In the genomic region with DNA sequence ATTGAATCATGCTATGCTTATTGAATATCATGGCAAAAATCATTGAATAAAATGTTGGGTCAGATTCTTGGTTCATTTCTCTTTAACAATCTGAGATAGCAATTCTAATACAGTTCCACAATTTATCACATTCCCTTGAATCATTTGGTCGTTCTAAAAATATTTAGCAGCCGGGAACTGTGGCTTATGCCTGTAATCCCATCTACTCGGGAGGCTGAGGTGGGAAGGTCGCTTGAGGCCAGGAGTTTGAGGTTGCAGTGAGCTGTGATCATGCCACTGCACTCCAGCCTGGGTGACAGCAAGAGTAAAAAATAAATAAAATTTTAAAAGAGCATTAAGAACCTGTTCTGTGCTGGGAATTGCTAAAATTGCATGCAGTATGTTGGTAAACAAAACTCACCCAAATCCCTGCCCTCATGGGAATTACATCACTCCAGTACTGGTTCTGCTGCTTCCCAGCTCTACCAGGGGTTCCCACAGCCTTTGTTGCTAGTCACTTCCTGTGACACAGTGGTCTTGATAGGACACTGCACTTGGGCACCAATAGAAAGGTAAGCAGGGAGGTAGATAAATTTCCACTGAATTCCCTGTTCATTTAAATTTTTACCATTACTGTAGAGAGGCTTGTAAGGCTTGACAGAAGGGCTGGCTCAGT, we compare ENCODE assay signal across 20 cellular contexts.
"Had no signal": no experiment of that assay in that cellular context is flagged by ENCODE, and none has a peak within 500 bp of the region (broad histone marks: within the 10 kb centered on the region; RNA-seq: fewer than 3 reads in every experiment).

No MANE protein-coding gene starts in this region.

- H3K27me3 ChIP-seq: dorsolateral prefrontal cortex, sigmoid colon, suprapubic skin had no signal

- H3K27ac Mint-ChIP-seq: activated CD8-positive, alpha-beta memory T cell treated with anti-CD3 and anti-CD28 coated beads, Interleukin-2, amount 10 ng/mL, durations not matched to agents 7 days and 5 days; activated naive CD4-positive, alpha-beta T cell treated with anti-CD3 and anti-CD28 coated beads, Interleukin-2, amount 50 U/mL, for 72 hours; activated T-cell treated with anti-CD3 and anti-CD28 coated beads, Interleukin-2, amount 50 U/mL, for 24 hours; immature natural killer cell; nephron; type B pancreatic cell had no signal

- DNase-seq: activated CD4-positive, alpha-beta T cell treated with anti-CD3 and anti-CD28 coated beads for 1 hour; activated CD4-positive, alpha-beta T cell treated with anti-CD3 and anti-CD28 coated beads, Interleukin-2, amount 50 U/mL, for 48 hours; activated CD8-positive, alpha-beta memory T cell treated with anti-CD3 and anti-CD28 coated beads, Interleukin-2, amount 10 ng/mL, durations not matched to agents 7 days and 5 days; activated effector memory CD4-positive, alpha-beta T cell treated with anti-CD3 and anti-CD28 coated beads, Interleukin-2, amount 50 U/mL, for 16 hours; activated T-cell treated with anti-CD3 and anti-CD28 coated beads, Interleukin-2, amount 50 U/mL, for 24 hours; amniotic stem cell; dorsolateral prefrontal cortex; hypothalamus; immature natural killer cell; mammary epithelial cell; occipital lobe; psoas muscle; sigmoid colon; stimulated activated CD4-positive, alpha-beta T cell treated with anti-CD3 and anti-CD28 coated beads, Interleukin-4, amount 100 ng/mL, for 1 hour; stimulated activated CD8-positive, alpha-beta memory T cell treated with anti-CD3 and anti-CD28 coated beads, Interleukin-4, amount 100 ng/mL, for 48 hours; stimulated activated naive CD8-positive, alpha-beta T cell treated with anti-CD3 and anti-CD28 coated beads, Interleukin-15, Interleukin-2, amounts not matched to agents 100 U/mL and 50 U/mL, for 24 hours had no signal

- H3K9me3 Mint-ChIP-seq: nephron had no signal

- ATAC-seq: activated CD8-positive, alpha-beta memory T cell treated with anti-CD3 and anti-CD28 coated beads, Interleukin-2, amount 10 ng/mL, durations not matched to agents 7 days and 5 days; activated naive CD4-positive, alpha-beta T cell treated with anti-CD3 and anti-CD28 coated beads, Interleukin-2, amount 50 U/mL, for 72 hours; psoas muscle; stimulated activated naive CD8-positive, alpha-beta T cell treated with anti-CD3 and anti-CD28 coated beads, Interleukin-15, Interleukin-2, amounts not matched to agents 100 U/mL and 50 U/mL, for 24 hours had no signal

- H3K36me3 ChIP-seq: sigmoid colon, suprapubic skin had no signal

- H3K4me3 ChIP-seq: dorsolateral prefrontal cortex, psoas muscle, sigmoid colon, suprapubic skin had no signal

- H3K4me1 Mint-ChIP-seq: activated CD8-positive, alpha-beta memory T cell treated with anti-CD3 and anti-CD28 coated beads, Interleukin-2, amount 10 ng/mL, durations not matched to agents 7 days and 5 days; immature natural killer cell had no signal

- H3K4me3 Mint-ChIP-seq: activated CD8-positive, alpha-beta memory T cell treated with anti-CD3 and anti-CD28 coated beads, Interleukin-2, amount 10 ng/mL, durations not matched to agents 7 days and 5 days; activated T-cell treated with anti-CD3 and anti-CD28 coated beads, Interleukin-2, amount 50 U/mL, for 24 hours; immature natural killer cell; nephron; type B pancreatic cell had no signal

- H3K9me3 ChIP-seq: psoas muscle, sigmoid colon, suprapubic skin had no signal

- H3K27me3 Mint-ChIP-seq: activated CD8-positive, alpha-beta memory T cell treated with anti-CD3 and anti-CD28 coated beads, Interleukin-2, amount 10 ng/mL, durations not matched to agents 7 days and 5 days; activated T-cell treated with anti-CD3 and anti-CD28 coated beads, Interleukin-2, amount 50 U/mL, for 24 hours; type B pancreatic cell had no signal

- H3K27ac ChIP-seq: dorsolateral prefrontal cortex, psoas muscle, sigmoid colon, suprapubic skin had no signal

- H3K36me3 Mint-ChIP-seq: activated CD8-positive, alpha-beta memory T cell treated with anti-CD3 and anti-CD28 coated beads, Interleukin-2, amount 10 ng/mL, durations not matched to agents 7 days and 5 days; activated naive CD4-positive, alpha-beta T cell treated with anti-CD3 and anti-CD28 coated beads, Interleukin-2, amount 50 U/mL, for 72 hours; immature natural killer cell had no signal

- H3K4me1 ChIP-seq: psoas muscle, sigmoid colon, suprapubic skin had no signal
